18 cellular contexts compared by ENCODE assay signal in the genomic region with DNA sequence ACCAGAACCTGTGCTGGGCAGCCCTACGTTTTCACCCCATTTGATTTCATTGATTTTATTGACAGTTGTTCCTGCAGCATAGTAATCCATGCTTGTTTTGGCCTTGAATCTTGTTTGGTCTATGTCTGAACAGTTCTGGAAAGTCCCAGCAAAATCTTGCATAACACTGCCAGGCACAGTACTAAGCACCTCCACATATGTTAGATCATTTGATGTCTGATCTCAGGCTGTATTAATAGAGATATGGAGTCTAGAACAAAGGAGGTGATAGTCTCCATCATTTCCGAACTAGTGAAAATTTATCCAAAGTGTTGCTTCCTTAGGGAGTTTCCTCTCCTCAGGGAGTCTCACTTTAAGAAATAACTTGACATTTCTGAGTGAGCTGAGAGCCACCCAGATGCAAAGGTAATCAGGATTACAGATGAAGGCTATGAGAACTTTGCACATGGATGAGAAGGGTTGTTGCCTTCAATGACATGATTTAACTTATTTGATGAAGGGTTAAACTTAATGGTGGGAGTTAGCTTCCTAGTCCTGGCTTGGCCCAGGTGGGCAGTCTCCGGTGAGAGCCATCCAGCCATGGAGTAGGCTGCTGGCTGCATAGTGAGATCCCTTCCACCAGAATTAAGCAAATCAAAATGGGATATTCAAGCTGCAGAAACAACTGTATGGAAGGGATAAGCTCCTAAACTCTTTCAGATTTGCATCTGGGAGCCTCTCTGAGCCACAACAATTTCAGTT.
A peak's percentile ranks its signal among the peaks of the same experiment; 100 is the strongest.
DNase-seq lines count a peak whose midpoint lies in the region; ATAC-seq, FAIRE-seq and TF ChIP-seq lines count a peak whose summit lies in the region.
"Had no signal": no experiment of that assay in that cellular context is flagged by ENCODE, and none has a peak within 500 bp of the region (broad histone marks: within the 10 kb centered on the region; RNA-seq: fewer than 3 reads in every experiment).

No MANE protein-coding gene starts in this region.

- H3K4me2 ChIP-seq in IMR-90 (ENCODE audit: low read depth, low read length) (no peak overlapping the region), HepG2 (ENCODE audit: low read depth, low read length) (no peak overlapping the region), mesenchymal stem cell (ENCODE audit: low read length, poor library complexity, severe bottlenecking) (no peak overlapping the region)
- H3K4me2 ChIP-seq: GM23338 had no signal

- no peak for TF ChIP-seq POLR2A in IMR-90 (IDR thresholded peaks at IDR 0.05; ENCODE audit: low read depth, low read length)
- no peak for TF ChIP-seq POLR2A in HepG2 (IDR thresholded peaks at IDR 0.05; ENCODE audit: insufficient read depth in 1 of 2, low read depth in 2 of 2, low read length in 2 of 2)

- no peak overlapping the region for H4K91ac ChIP-seq in IMR-90 (ENCODE audit: insufficient read depth, low read depth, low read length)
- H4K91ac ChIP-seq in mesenchymal stem cell (ENCODE audit: low read length) = no peak overlapping the region

- H3K9ac ChIP-seq in IMR-90 (ENCODE audit: low read depth, low read length) = no peak overlapping the region
- H3K9ac ChIP-seq in HepG2 (ENCODE audit: insufficient read depth, low read depth, low read length) = no peak overlapping the region
- H3K9ac ChIP-seq in mesenchymal stem cell (ENCODE audit: low read length) = no peak overlapping the region

- H2BK5ac ChIP-seq in IMR-90 (ENCODE audit: low read depth, low read length, poor library complexity, severe bottlenecking) (peak overlapping the region; percentile 18), mesenchymal stem cell (ENCODE audit: low read depth, low read length, poor library complexity, severe bottlenecking) (no peak overlapping the region)

- H3K4ac ChIP-seq in IMR-90 (ENCODE audit: low read depth, low read length) = no peak overlapping the region
- H3K4ac ChIP-seq in mesenchymal stem cell (ENCODE audit: low read depth in 1 of 2, low read length in 2 of 2) = no peak overlapping the region

- TF ChIP-seq EP300 in HepG2 (IDR thresholded peaks at IDR 0.05; ENCODE audit: low read depth in 2 of 2, low read length in 2 of 2) = no peak
- no peak for TF ChIP-seq EP300 in HepG2 (CRISPR knock-in tag; IDR thresholded peaks at IDR 0.05; ENCODE audit: borderline replicate concordance)

- CTCF ChIA-PET in IMR-90 (lab: Yijun Ruan, JAX) = no interaction called here
- CTCF ChIA-PET in HepG2 (lab: Yijun Ruan, JAX; ENCODE audit: low intra/inter-chr PET ratio, low total read pairs) = no interaction called here

- H2BK120ac ChIP-seq in IMR-90 (ENCODE audit: low read depth, low read length) (no peak overlapping the region), mesenchymal stem cell (ENCODE audit: low read depth, low read length) (no peak overlapping the region)

- no peak for FAIRE-seq in HepG2 (lab: Jason Lieb, UNC)

- H3K9me1 ChIP-seq in IMR-90 (ENCODE audit: insufficient read depth, low read length) = no peaks in the 10 kb centered on the region

- H3K4me3 ChIP-seq in IMR-90 (ENCODE audit: insufficient read depth, low read depth, low read length) (no peak overlapping the region), HepG2 (replicated peaks in 1 of 3; ENCODE audit: insufficient read depth in 1 of 3, low read depth in 2 of 3, low read length in 3 of 3) (no peak overlapping the region), upper lobe of right lung (no peak overlapping the region), mesenchymal stem cell (ENCODE audit: insufficient read depth in 1 of 2, low read depth in 1 of 2, low read length in 2 of 2) (no peak overlapping the region)
- H3K4me3 ChIP-seq: GM23338 had no signal

- no peaks in the 10 kb centered on the region for H4K20me1 ChIP-seq in IMR-90 (ENCODE audit: insufficient read depth, low read length)
- no peaks in the 10 kb centered on the region for H4K20me1 ChIP-seq in HepG2 (ENCODE audit: insufficient read depth, low read length)

- TF ChIP-seq RAD21 in IMR-90 (IDR thresholded peaks at IDR 0.05; ENCODE audit: low read length) (no peak), HepG2 (CRISPR knock-in tag; IDR thresholded peaks at IDR 0.05) (no peak)

- no peak overlapping the region for H2BK12ac ChIP-seq in mesenchymal stem cell (ENCODE audit: low read length in 2 of 2)

- no peak overlapping the region for H3K23ac ChIP-seq in IMR-90 (ENCODE audit: low read depth, low read length)
- no peak overlapping the region for H3K23ac ChIP-seq in mesenchymal stem cell (ENCODE audit: low read length in 2 of 2)

- no peaks in the 10 kb centered on the region for H3K79me2 ChIP-seq in HepG2 (ENCODE audit: insufficient read depth, low read length)

- H3K56ac ChIP-seq in IMR-90 (ENCODE audit: extremely low read depth, insufficient read depth, low read length) = no peak overlapping the region

- H3K14ac ChIP-seq in IMR-90 (replicated peaks; ENCODE audit: low read depth, low read length) (no peak overlapping the region), mesenchymal stem cell (ENCODE audit: low read length in 2 of 2) (no peak overlapping the region)

- no peaks in the 10 kb centered on the region for H3K36me3 ChIP-seq in IMR-90 (ENCODE audit: control insufficient read depth, insufficient read depth, low read length)
- no peaks in the 10 kb centered on the region for H3K36me3 ChIP-seq in HepG2 (replicated peaks in 1 of 2; ENCODE audit: control insufficient read depth in 1 of 2, insufficient read depth in 2 of 2, low read length in 2 of 2)
- H3K36me3 ChIP-seq in upper lobe of right lung = no peaks in the 10 kb centered on the region
- H3K36me3 ChIP-seq in mesenchymal stem cell (ENCODE audit: control insufficient read depth in 1 of 2, insufficient read depth in 2 of 2, low read depth in 1 of 2, low read length in 2 of 2) = no peaks in the 10 kb centered on the region

- no CpG with 5 or more reads among the region's 3 CpGs for WGBS in IMR-90 (ENCODE audit: extremely low coverage in 2 of 2, insufficient read length in 1 of 2), 2 experiments
- 23% methylated on average over 2 of the region's 3 CpGs for WGBS in HepG2 (ENCODE audit: low lambda C conversion rate)
- 65% methylated on average over 3 of the region's 3 CpGs for WGBS in mesenchymal stem cell

- H2AK5ac ChIP-seq in IMR-90 (ENCODE audit: low read depth, low read length) (no peak overlapping the region), mesenchymal stem cell (ENCODE audit: low read length, severe bottlenecking) (no peak overlapping the region)

- peaks cover 37% of the 10 kb centered on the region for H3K27me3 ChIP-seq in IMR-90 (ENCODE audit: control insufficient read depth, insufficient read depth, low read length)
- peaks cover 1 to 14% of the 10 kb centered on the region in 2 experiments; a peak in 2 of 5 replicates for H3K27me3 ChIP-seq in HepG2 (ENCODE audit: control insufficient read depth in 1 of 2, insufficient read depth in 2 of 2, low read length in 2 of 2)
- H3K27me3 ChIP-seq in upper lobe of right lung = peaks cover 21% of the 10 kb centered on the region
- H3K27me3 ChIP-seq in mesenchymal stem cell (ENCODE audit: control insufficient read depth in 1 of 2, insufficient read depth in 1 of 2, low read length in 2 of 2) = peaks cover 34 to 73% of the 10 kb centered on the region in 2 experiments

- H3K79me1 ChIP-seq in IMR-90 (ENCODE audit: low read depth in 1 of 2, low read length in 2 of 2) = no peaks in the 10 kb centered on the region
- no peaks in the 10 kb centered on the region for H3K79me1 ChIP-seq in mesenchymal stem cell (replicated peaks; ENCODE audit: low read length, poor library complexity, severe bottlenecking)

- H2AFZ ChIP-seq in IMR-90 (replicated peaks; ENCODE audit: low read length, poor library complexity) (no peak overlapping the region), HepG2 (ENCODE audit: low read length) (no peak overlapping the region), mesenchymal stem cell (ENCODE audit: low read depth, low read length) (no peak overlapping the region)
- H2AFZ ChIP-seq: GM23338 had no signal

- BruUV-seq in IMR-90 (replicated peaks; lab: Mats Ljungman, UMichigan) (no TSS peak), HepG2 (replicated peaks; lab: Mats Ljungman, UMichigan) (no TSS peak)

- dilution Hi-C loops in IMR-90 (cut with HindIII; ENCODE audit: low sequenced_read_pairs, unreplicated experiment) = no loop called here

- H4K8ac ChIP-seq in IMR-90 (ENCODE audit: low read depth in 2 of 2, low read length in 2 of 2) = no peak overlapping the region
- no peak overlapping the region for H4K8ac ChIP-seq in mesenchymal stem cell (ENCODE audit: low read length)

- H3K18ac ChIP-seq in IMR-90 (ENCODE audit: low read depth, low read length) (no peak overlapping the region), mesenchymal stem cell (ENCODE audit: low read depth in 1 of 2, low read length in 2 of 2) (no peak overlapping the region)

- TF ChIP-seq CTCF in GM13976 (IDR thresholded peaks at IDR 0.05; ENCODE audit: borderline replicate concordance, control extremely low read depth, extremely low read depth, insufficient read depth, missing control alignments) = no peak
- TF ChIP-seq CTCF in IMR-90 (conservative IDR thresholded peaks at IDR 0.05; ENCODE audit: low read depth, low read length) = no peak
- TF ChIP-seq CTCF in HepG2 (CRISPR knock-in tag; IDR thresholded peaks at IDR 0.05) = no peak
- TF ChIP-seq CTCF in upper lobe of right lung (IDR thresholded peaks at IDR 0.05) = no peak

- no peak overlapping the region for H4K5ac ChIP-seq in IMR-90 (ENCODE audit: low read depth, low read length)

- intact Hi-C loops in IMR-90 (cut with micrococcal nuclease) (no loop called here), HepG2 (cut with micrococcal nuclease; ENCODE audit: unreplicated experiment) (no loop called here), upper lobe of right lung (cut with DNase I) (no loop called here)

- H2BK15ac ChIP-seq in IMR-90 (ENCODE audit: low read depth, low read length) (no peak overlapping the region), mesenchymal stem cell (ENCODE audit: low read depth, poor library complexity, severe bottlenecking) (no peak overlapping the region)

- ATAC-seq in IMR-90 (ENCODE audit: low read depth) = no peak
- no peak for ATAC-seq in HepG2
- no peak for ATAC-seq in upper lobe of right lung
- ATAC-seq in GM21360 (IDR thresholded peaks at IDR 0.05; ENCODE audit: unreplicated experiment) = no peak
- ATAC-seq: GM23338 had no signal

- H3K4me1 ChIP-seq in IMR-90 (ENCODE audit: control insufficient read depth, insufficient read depth, low read length) (no peaks in the 10 kb centered on the region), HepG2 (ENCODE audit: insufficient read depth, low read length) (peaks cover 46% of the 10 kb centered on the region), upper lobe of right lung (no peaks in the 10 kb centered on the region), mesenchymal stem cell (ENCODE audit: control insufficient read depth, insufficient read depth, low read depth, low read length) (no peaks in the 10 kb centered on the region)

- H3K27ac ChIP-seq in IMR-90 (ENCODE audit: insufficient read depth, low read length) (no peak overlapping the region), HepG2 (ENCODE audit: extremely low read length, insufficient read depth, low read length) (no peak overlapping the region), upper lobe of right lung (no peak overlapping the region), mesenchymal stem cell (ENCODE audit: low read length, poor library complexity, severe bottlenecking) (no peak overlapping the region)

- POLR2A ChIA-PET in IMR-90 (lab: Charles Lee; ENCODE audit: unreplicated experiment) = no interaction called here
- POLR2A ChIA-PET in HepG2 (lab: Yijun Ruan, JAX) = no interaction called here

- in situ Hi-C loops in GM13976 (cut with MboI; ENCODE audit: low sequenced_read_pairs, unreplicated experiment) (no loop called here), IMR-90 (cut with MboI; ENCODE audit: low sequenced_read_pairs) (no loop called here), HepG2 (cut with HindIII; ENCODE audit: extremely low pct_ligation_motif_present, low pct_unique_long_range_greater_than_20kb) (no loop called here)

- H2AK9ac ChIP-seq in IMR-90 (replicated peaks; ENCODE audit: low read depth, low read length, poor library complexity) = no peak overlapping the region

- H2BK20ac ChIP-seq in IMR-90 (ENCODE audit: low read depth, low read length) = no peak overlapping the region

- H3K9me3 ChIP-seq in IMR-90 (ENCODE audit: control insufficient read depth, insufficient read depth, low read length) = no peaks in the 10 kb centered on the region
- H3K9me3 ChIP-seq in HepG2 (ENCODE audit: low read length) = peaks cover 5% of the 10 kb centered on the region; the same call in 1 of the 2 replicates
- H3K9me3 ChIP-seq in upper lobe of right lung = no peaks in the 10 kb centered on the region
- H3K9me3 ChIP-seq in mesenchymal stem cell (ENCODE audit: control insufficient read depth, low read length) = peaks cover 6% of the 10 kb centered on the region

- peak; percentile 4 for DNase-seq in GM13976 (ENCODE audit: low spot score)
- no peak for DNase-seq in IMR-90
- no peak for DNase-seq in HepG2 (ENCODE audit: low spot score)
- peak; percentile 35 for DNase-seq in upper lobe of right lung
- DNase-seq in mesenchymal stem cell = no peak
- no peak for DNase-seq in GM19240 (ENCODE audit: insufficient read length, low spot score)
- DNase-seq: ACHN, AML-193, DMS79 treated with DMSO at 0.1 percent for 48 hours, NCI-H1417 treated with DMSO at 0.1 percent for 48 hours, NCI-H187 treated with DMSO at 0.1 percent for 48 hours, NCI-H2227 treated with DMSO at 0.1 percent for 48 hours, NCI-H510A treated with DMSO at 0.1 percent for 48 hours, NCI-H82, RPMI8226, SHP77 treated with DMSO at 0.1 percent for 48 hours had no signal

Comparison
In these comparisons a context has a peak if more than half of its experiments do, and no peak if none do; other contexts are left out.
1. DNase-seq: peak in GM13976 (single experiment) and upper lobe of right lung (single experiment); none in IMR-90 (single experiment), HepG2 (single experiment), mesenchymal stem cell (single experiment) and GM19240 (single experiment).